Comparison of ENCODE assay signal across 13 cellular contexts in genomic region chr12:20370841-20371240, GRCh38. TPM values are rescaled to one million over a fixed set of nuclear protein-coding genes. Genes with fewer than 3 reads are reported as not detected.
DNase-seq lines count a peak whose midpoint lies in the region; ATAC-seq and TF ChIP-seq lines count a peak whose summit lies in the region.
"Had no signal": no experiment of that assay in that cellular context is flagged by ENCODE, and none has a peak within 500 bp of the region (broad histone marks: within the 10 kb centered on the region; RNA-seq: fewer than 3 reads in every experiment).

No MANE protein-coding gene starts in this region.

- H3K27me3 ChIP-seq in PC-3 (ENCODE audit: low read length), result peaks cover 68% of the 10 kb centered on the region
- H3K27me3 ChIP-seq in dorsolateral prefrontal cortex, result peaks cover 0 to 59% (median 23%) of the 10 kb centered on the region in 45 donors
- no peaks in the 10 kb centered on the region for H3K27me3 ChIP-seq in mucosa of rectum (ENCODE audit: control insufficient read depth in 2 of 2, insufficient read depth in 2 of 2, low read length in 2 of 2)
- no peaks in the 10 kb centered on the region for H3K27me3 ChIP-seq in stomach smooth muscle (ENCODE audit: control insufficient read depth in 1 of 2, insufficient read depth in 2 of 2, low read length in 2 of 2)

- no peaks in the 10 kb centered on the region for H4K20me1 ChIP-seq in PC-3 (ENCODE audit: low read length)

- no peaks in the 10 kb centered on the region for H3F3A ChIP-seq in PC-3 (ENCODE audit: low read length, unreplicated experiment)

- peak overlapping the region; percentile 83 for H3K9ac ChIP-seq in PC-3 (ENCODE audit: low read length)
- H3K9ac ChIP-seq in mucosa of rectum (ENCODE audit: low read depth in 1 of 2, low read length in 2 of 2), result peak overlapping the region; percentile 66 to 88
- peak overlapping the region; percentile 56 to 74 for H3K9ac ChIP-seq in stomach smooth muscle (ENCODE audit: low read length in 2 of 2)
- H3K9ac ChIP-seq: parathyroid adenoma had no signal

- DNase-seq in PC-3 (no peak), dorsolateral prefrontal cortex (no peak), dedifferentiated amniotic fluid mesenchymal stem cell (ENCODE audit: extremely low spot score) (no peak), NCI-H1092 treated with DMSO at 0.1 percent for 48 hours (lab: John Stamatoyannopoulos, UW) (no peak)
- DNase-seq: activated CD4-positive, alpha-beta T cell treated with anti-CD3 and anti-CD28 coated beads for 48 hours; CD4-positive, alpha-beta T cell; endodermal cell; KBM-7 had no signal

- TF ChIP-seq CTCF in PC-3 (conservative IDR thresholded peaks at IDR 0.05; ENCODE audit: low read depth, low read length) (no peak), dorsolateral prefrontal cortex (IDR thresholded peaks at IDR 0.05 in 54 of 56, conservative IDR thresholded peaks at IDR 0.05 in 2 of 56; ENCODE audit: low read depth in 1 of 56, partially characterized antibody in 56 of 56) (no peak)

- H3K4me3 ChIP-seq in PC-3 (ENCODE audit: low read length), result peak overlapping the region; percentile 67; the same call in 1 of the 2 replicates
- H3K4me3 ChIP-seq in dorsolateral prefrontal cortex, result peak overlapping the region in 35 of 59 donors; percentile 8 to 80 (median 66)
- H3K4me3 ChIP-seq in mucosa of rectum (ENCODE audit: low read length in 2 of 2), result peak overlapping the region; percentile 91 to 95
- peak overlapping the region; percentile 33 to 89 for H3K4me3 ChIP-seq in stomach smooth muscle (ENCODE audit: low read length in 2 of 2)

- H3K4me1 ChIP-seq in PC-3 (ENCODE audit: insufficient read depth, low read length), result no peaks in the 10 kb centered on the region
- H3K4me1 ChIP-seq in mucosa of rectum (ENCODE audit: control insufficient read depth in 2 of 2, insufficient read depth in 2 of 2, low read length in 2 of 2), result peaks cover 0 to 15% of the 10 kb centered on the region in 2 donors
- H3K4me1 ChIP-seq in stomach smooth muscle (ENCODE audit: control insufficient read depth, insufficient read depth, low read length), result no peaks in the 10 kb centered on the region
- H3K4me1 ChIP-seq: parathyroid adenoma had no signal

- H3K9me3 ChIP-seq in PC-3 (ENCODE audit: low read length) (no peaks in the 10 kb centered on the region), mucosa of rectum (ENCODE audit: control insufficient read depth in 2 of 2, low read length in 2 of 2) (no peaks in the 10 kb centered on the region), stomach smooth muscle (ENCODE audit: control insufficient read depth in 2 of 2, low read length in 2 of 2) (no peaks in the 10 kb centered on the region)

- H3K4me2 ChIP-seq in PC-3 (ENCODE audit: low read length), result peak overlapping the region; percentile 34; the same call in 1 of the 2 replicates

- H3K36me3 ChIP-seq in PC-3 (ENCODE audit: low read depth, low read length) (no peaks in the 10 kb centered on the region), mucosa of rectum (ENCODE audit: control insufficient read depth in 2 of 2, insufficient read depth in 2 of 2, low read length in 2 of 2) (no peaks in the 10 kb centered on the region), stomach smooth muscle (ENCODE audit: control insufficient read depth in 2 of 2, insufficient read depth in 2 of 2, low read length in 2 of 2) (no peaks in the 10 kb centered on the region)

- BruUV-seq in PC-3 (replicated peaks; lab: Mats Ljungman, UMichigan), result no TSS peak

- no peaks in the 10 kb centered on the region for H3K79me2 ChIP-seq in PC-3 (ENCODE audit: low read length)
- H3K79me2 ChIP-seq: parathyroid adenoma had no signal

- H2AFZ ChIP-seq in PC-3 (ENCODE audit: low read length), result no peak overlapping the region
- H2AFZ ChIP-seq: parathyroid adenoma had no signal

- H3K9me2 ChIP-seq in PC-3 (replicated peaks; ENCODE audit: low read length), result no peaks in the 10 kb centered on the region

- H3K27ac ChIP-seq in PC-3 (ENCODE audit: low read length) (no peak overlapping the region), dorsolateral prefrontal cortex (peak overlapping the region in 1 of 59 donors; percentile 12), mucosa of rectum (ENCODE audit: low read depth in 2 of 2, low read length in 2 of 2) (peak overlapping the region; percentile 26 to 86), stomach smooth muscle (ENCODE audit: low read length) (peak overlapping the region; percentile 12)
- H3K27ac ChIP-seq: parathyroid adenoma had no signal

- intact Hi-C loops in PC-3 (cut with micrococcal nuclease) (loop anchor here (5.0 kb wide), 1 partner anchor 244 kb away; no protein-coding TSS in a partner anchor), dorsolateral prefrontal cortex (cut with DNase I) (no loop called here)

- ATAC-seq in PC-3 (no peak), HG03095 (IDR thresholded peaks at IDR 0.05; ENCODE audit: unreplicated experiment) (no peak)

- CTCF ChIA-PET in PC-3 (lab: Charles Lee), result no interaction called here

- POLR2A ChIA-PET in PC-3 (lab: Charles Lee; ENCODE audit: unreplicated experiment), result no interaction called here

RNA-seq across cellular contexts. Expression of gene PDE3A, which starts 2.5 kb away (rescaled TPM):
- 0.58 and 2.0 TPM in 2 replicates for total RNA-seq in PC-3 (2014; rRNA removed)
- 10 to 100 TPM in 1 of 120 experiments, 1 to 10 TPM in 119; 1.3 to 10.3 (median 3.4) TPM for total RNA-seq in dorsolateral prefrontal cortex
- total RNA-seq: activated T-helper 1 cell treated with anti-CD3 and anti-CD28 coated beads, Interleukin-12 subunit alpha, Interleukin-12 subunit beta, Interleukin-2, Interleukin-4 antibody, amounts not matched to agents 30 ng/mL and 10 ng/mL and 1 ng/mL, durations not matched to agents 14 hours and 24 hours and 36 hours; CD4-positive, alpha-beta T cell had no signal
